In genomic region chr19:35776102-35776788, GRCh38 we compare ENCODE assay signal across 9 cellular contexts. TPM values are rescaled to one million over a fixed set of nuclear protein-coding genes. Genes with fewer than 3 reads are reported as not detected.
DNase-seq lines count a peak whose midpoint lies in the region; ATAC-seq and TF ChIP-seq lines count a peak whose summit lies in the region.
"Had no signal": no experiment of that assay in that cellular context is flagged by ENCODE, and none has a peak within 500 bp of the region (broad histone marks: within the 10 kb centered on the region; RNA-seq: fewer than 3 reads in every experiment).

No MANE protein-coding gene starts in this region.

- H3K4me3 ChIP-seq in GM12865 (ENCODE audit: low read depth, low read length) (peak overlapping the region; percentile 60), Peyer's patch (peak overlapping the region; percentile 85 to 99 (median 94)), esophagus (ENCODE audit: low read depth in 1 of 2, low read length in 2 of 2) (peak overlapping the region; percentile 70 to 87), psoas muscle (peak overlapping the region; percentile 95)

- DNase-seq in GM12865 (ENCODE audit: low read depth) (no peak), Peyer's patch (peak in 1 of 3 donors; percentile 40), psoas muscle (no peak), GM10266 (ENCODE audit: extremely low spot score) (no peak)

- no peaks in the 10 kb centered on the region for H3K27me3 ChIP-seq in Peyer's patch
- no peaks in the 10 kb centered on the region for H3K27me3 ChIP-seq in esophagus (ENCODE audit: control insufficient read depth in 1 of 2, insufficient read depth in 2 of 2, low read length in 2 of 2)
- no peaks in the 10 kb centered on the region for H3K27me3 ChIP-seq in psoas muscle (ENCODE audit: insufficient read depth in 3 of 3, low read length in 2 of 3)

- TF ChIP-seq POLR2A in Peyer's patch (IDR thresholded peaks at IDR 0.05), result no peak

- H3K9me3 ChIP-seq in Peyer's patch, result no peaks in the 10 kb centered on the region
- no peaks in the 10 kb centered on the region for H3K9me3 ChIP-seq in esophagus (ENCODE audit: control insufficient read depth in 2 of 2, insufficient read depth in 1 of 2, low read depth in 1 of 2, low read length in 1 of 2)
- H3K9me3 ChIP-seq in psoas muscle, result no peaks in the 10 kb centered on the region

- H3K36me3 ChIP-seq in Peyer's patch, result peaks cover 0 to 7% (median 0%) of the 10 kb centered on the region in 3 donors
- H3K36me3 ChIP-seq in esophagus (ENCODE audit: control insufficient read depth in 2 of 2, insufficient read depth in 2 of 2, low read length in 1 of 2), result peaks cover 0 to 11% of the 10 kb centered on the region in 2 donors
- peaks cover 0 to 27% of the 10 kb centered on the region in 2 donors for H3K36me3 ChIP-seq in psoas muscle (ENCODE audit: insufficient read depth in 1 of 2, low read depth in 1 of 2)

- H3K4me1 ChIP-seq in Peyer's patch (peaks cover 0 to 15% (median 5%) of the 10 kb centered on the region in 4 donors), esophagus (ENCODE audit: control insufficient read depth in 2 of 2, insufficient read depth in 2 of 2, low read length in 1 of 2) (peaks cover 0 to 7% of the 10 kb centered on the region in 2 donors), psoas muscle (peaks cover 7% of the 10 kb centered on the region)

- H3K27ac ChIP-seq in Peyer's patch, result peak overlapping the region in 2 of 4 donors; percentile 14 to 66
- H3K27ac ChIP-seq in esophagus (ENCODE audit: low read depth in 2 of 2, low read length in 1 of 2), result no peak overlapping the region
- no peak overlapping the region for H3K27ac ChIP-seq in psoas muscle
- H3K27ac ChIP-seq: epithelial cell of prostate had no signal

- no peak for ATAC-seq in psoas muscle
- ATAC-seq in GM21717 (IDR thresholded peaks at IDR 0.05; ENCODE audit: unreplicated experiment), result no peak
- ATAC-seq in GM21723 (IDR thresholded peaks at IDR 0.05; ENCODE audit: unreplicated experiment), result no peak
- no peak for ATAC-seq in HG03097 (IDR thresholded peaks at IDR 0.05; ENCODE audit: low FRiP score, unreplicated experiment)

- intact Hi-C loops in psoas muscle (cut with DNase I), result no loop called here

- TF ChIP-seq CTCF in GM12865 (IDR thresholded peaks at IDR 0.05; ENCODE audit: insufficient read depth, low read depth, low read length, missing control alignments) (no peak), Peyer's patch (IDR thresholded peaks at IDR 0.05) (no peak), psoas muscle (IDR thresholded peaks at IDR 0.05) (no peak), GM10266 (IDR thresholded peaks at IDR 0.05; ENCODE audit: control insufficient read depth, insufficient read depth, low read depth, missing control alignments) (no peak)

- WGBS in esophagus, 2 donors, result 54 to 61% methylated on average over 13 of the region's 13 CpGs
- WGBS in psoas muscle, 3 donors, result 54 to 59% (median 56%) methylated on average over 13 of the region's 13 CpGs

RNA-seq across cellular contexts. Expression of gene ARHGAP33, which starts 0.9 kb away (rescaled TPM):
- total RNA-seq in Peyer's patch, result 100 to 1,000 TPM in 1 of 4 donors, 10 to 100 TPM in 2, 1 to 10 TPM in 1; 8.6 to 166 (median 20.0) TPM
- polyA plus RNA-seq in esophagus, result 10 to 100 TPM in 1 of 2 donors, 1 to 10 TPM in 1; 5.7 to 20.8 TPM
- total RNA-seq in psoas muscle, result 1 to 10 TPM in 3 of 4 donors, under 1 TPM in 1; 0.68 to 4.0 (median 2.2) TPM
- polyA plus RNA-seq in psoas muscle, result 1 to 10 TPM in 2 of 3 donors, under 1 TPM in 1; 0.96 to 1.4 (median 1.3) TPM

RNA-seq across cellular contexts. Expression of gene PROSER3, which starts 18.3 kb away (rescaled TPM):
- total RNA-seq in Peyer's patch (10 to 100 TPM in 3 of 4 donors, 1 to 10 TPM in 1; 6.0 to 36.8 (median 27.2) TPM), psoas muscle (10 to 100 TPM in 1 of 4 donors, 1 to 10 TPM in 3; 4.2 to 16.2 (median 9.0) TPM)
- polyA plus RNA-seq in esophagus (10 to 100 TPM in 1 of 2 donors, 1 to 10 TPM in 1; 5.5 to 13.8 TPM), psoas muscle (10 to 100 TPM in 1 of 3 donors, 1 to 10 TPM in 2; 4.6 to 14.2 (median 5.3) TPM)

RNA-seq across cellular contexts. Expression of gene HSPB6, which starts 19.4 kb away (rescaled TPM):
- total RNA-seq in Peyer's patch (10 to 100 TPM in 2 of 4 donors, 1 to 10 TPM in 2; 9.2 to 19.8 (median 13.6) TPM), psoas muscle (1,000 to 10,000 TPM in 1 of 4 donors, 100 to 1,000 TPM in 3; 656 to 1,308 (median 674) TPM)
- polyA plus RNA-seq in esophagus (10 to 100 TPM; 12.5 to 18.3 TPM), psoas muscle (100 to 1,000 TPM; 303 to 719 (median 476) TPM)

RNA-seq across cellular contexts. Expression of gene LIN37, which starts 27.9 kb away (rescaled TPM):
- total RNA-seq in Peyer's patch (10 to 100 TPM; 11.6 to 30.5 (median 20.2) TPM), psoas muscle (10 to 100 TPM in 1 of 4 donors, 1 to 10 TPM in 3; 3.1 to 14.5 (median 7.9) TPM)
- polyA plus RNA-seq in esophagus (10 to 100 TPM; 10.6 to 20.9 TPM), psoas muscle (10 to 100 TPM; 17.8 to 26.8 (median 23.1) TPM)

RNA-seq across cellular contexts. Expression of gene PSENEN, which starts 30.8 kb away (rescaled TPM):
- total RNA-seq in Peyer's patch (10 to 100 TPM in 3 of 4 donors, 1 to 10 TPM in 1; 8.3 to 48.2 (median 40.6) TPM), psoas muscle (10 to 100 TPM; 34.7 to 41.0 (median 36.7) TPM)
- polyA plus RNA-seq in esophagus (100 to 1,000 TPM in 1 of 2 donors, 10 to 100 TPM in 1; 62.5 to 128 TPM), psoas muscle (100 to 1,000 TPM in 1 of 3 donors, 10 to 100 TPM in 2; 61.6 to 116 (median 67.7) TPM)

Comparison
In these comparisons a context has a peak if more than half of its experiments do, and no peak if none do; other contexts are left out.
1. RNA of gene HSPB6, which starts 19.4 kb away (total RNA-seq): 656 to 1,308 TPM in psoas muscle; 9.2 to 19.8 TPM in Peyer's patch; every median in the first group is over 10 times any median in the second.
2. Peak in every context shown above with its lines, with median percentiles within 50 percentile points of each other: H3K4me3 ChIP-seq.